26 cellular contexts compared by ENCODE assay signal in genomic region chr12:101277443-101277842, GRCh38. TPM values are rescaled to one million over a fixed set of nuclear protein-coding genes. Genes with fewer than 3 reads are reported as not detected.
DNase-seq lines count a peak whose midpoint lies in the region; ATAC-seq, FAIRE-seq and TF ChIP-seq lines count a peak whose summit lies in the region.
"Had no signal": no experiment of that assay in that cellular context is flagged by ENCODE, and none has a peak within 500 bp of the region (broad histone marks: within the 10 kb centered on the region; RNA-seq: fewer than 3 reads in every experiment).

No MANE protein-coding gene starts in this region.

- H3K79me2 ChIP-seq in HepG2 (ENCODE audit: insufficient read depth, low read length) (peaks cover 18% of the 10 kb centered on the region), H1 (ENCODE audit: control insufficient read depth in 1 of 2, insufficient read depth in 2 of 2, low read length in 2 of 2) (peaks cover 4 to 24% of the 10 kb centered on the region in 2 experiments; a peak in 2 of 4 replicates)

- no peak overlapping the region for H2BK5ac ChIP-seq in H1 (ENCODE audit: low read depth, low read length)

- TF ChIP-seq POLR2A in HepG2 (IDR thresholded peaks at IDR 0.05; ENCODE audit: insufficient read depth in 1 of 2, low read depth in 2 of 2, low read length in 2 of 2) (no peak), right lobe of liver (IDR thresholded peaks at IDR 0.05) (no peak), H1 (IDR thresholded peaks at IDR 0.05; ENCODE audit: control extremely low read depth in 1 of 2, low read depth in 2 of 2, low read length in 2 of 2) (no peak)

- FAIRE-seq in HepG2 (lab: Jason Lieb, UNC) (no peak), H1 (lab: Jason Lieb, UNC) (no peak)
- FAIRE-seq: astrocyte, GM12892, TTC549 had no signal

- TF ChIP-seq CTCF in HepG2 (CRISPR knock-in tag; IDR thresholded peaks at IDR 0.05) (no peak), right lobe of liver (IDR thresholded peaks at IDR 0.05) (no peak), H1 (IDR thresholded peaks at IDR 0.05; ENCODE audit: control extremely low read depth in 1 of 3, insufficient read depth in 1 of 3, low read depth in 1 of 3, low read length in 3 of 3) (no peak)

- H3K27me3 ChIP-seq in HepG2 (ENCODE audit: control insufficient read depth in 1 of 2, insufficient read depth in 2 of 2, low read length in 2 of 2) (no peaks in the 10 kb centered on the region; a peak in 1 of 5 replicates), right lobe of liver (no peaks in the 10 kb centered on the region), H1 (replicated peaks in 1 of 4; ENCODE audit: control insufficient read depth in 3 of 4, extremely low read depth in 1 of 4, insufficient read depth in 3 of 4, low read length in 3 of 4) (no peaks in the 10 kb centered on the region)

- TF ChIP-seq RAD21 in HepG2 (CRISPR knock-in tag; IDR thresholded peaks at IDR 0.05): no peak
- TF ChIP-seq RAD21 in H1 (IDR thresholded peaks at IDR 0.05 in 1 of 2, conservative IDR thresholded peaks at IDR 0.05 in 1 of 2; ENCODE audit: low read depth in 2 of 2, low read length in 2 of 2): no peak

- no peaks in the 10 kb centered on the region; the same call in 1 of the 2 replicates for H3K23me2 ChIP-seq in H1 (ENCODE audit: low read depth, low read length)

- H3K36me3 Mint-ChIP-seq in T-helper 2 cell treated with Interferon-gamma antibody and Interleukin-4, amounts not matched to agents 5 μg/mL and 100 μg/mL, for 36 hours (ENCODE audit: low read depth): no peaks in the 10 kb centered on the region

- H4K20me1 ChIP-seq in HepG2 (ENCODE audit: insufficient read depth, low read length) (no peaks in the 10 kb centered on the region), H1 (replicated peaks in 1 of 2; ENCODE audit: control insufficient read depth in 1 of 2, insufficient read depth in 2 of 2, low read length in 2 of 2) (no peaks in the 10 kb centered on the region)

- H3K27ac ChIP-seq in HepG2 (ENCODE audit: extremely low read length, insufficient read depth, low read length): no peak overlapping the region
- H3K27ac ChIP-seq in right lobe of liver: no peak overlapping the region
- H3K27ac ChIP-seq in H1 (ENCODE audit: low read depth, low read length): no peak overlapping the region
- H3K27ac ChIP-seq: heart right ventricle had no signal

- H3K36me3 ChIP-seq in HepG2 (replicated peaks in 1 of 2; ENCODE audit: control insufficient read depth in 1 of 2, insufficient read depth in 2 of 2, low read length in 2 of 2) (peaks cover 1 to 7% of the 10 kb centered on the region in 2 experiments; a peak in 3 of 5 replicates), right lobe of liver (no peaks in the 10 kb centered on the region), H1 (ENCODE audit: control insufficient read depth in 2 of 4, insufficient read depth in 4 of 4, low read length in 3 of 4) (peaks cover 0 to 8% (median 4%) of the 10 kb centered on the region in 4 experiments; a peak in 5 of 8 replicates)

- H2AK5ac ChIP-seq in H1 (ENCODE audit: low read depth, low read length): no peak overlapping the region

- DNase-seq in HepG2 (ENCODE audit: low spot score) (no peak), right lobe of liver (no peak), NCI-H2196 (lab: John Stamatoyannopoulos, UW; ENCODE audit: unreplicated experiment) (peak; percentile 74), H1 (ENCODE audit: low read depth in 1 of 2, low spot score in 2 of 2) (no peak)
- no peak for DNase-seq in T-helper 2 cell treated with Interferon-gamma antibody and Interleukin-4, amounts not matched to agents 5 μg/mL and 100 μg/mL, for 36 hours (ENCODE audit: low spot score)
- DNase-seq in stimulated activated CD4-positive, alpha-beta T cell treated with anti-CD3 and anti-CD28 coated beads, Interleukin-1b, Interleukin-23, amount 100 ng/mL, for 48 hours: no peak
- DNase-seq: activated CD4-positive, alpha-beta memory T cell treated with anti-CD3 and anti-CD28 coated beads, Interleukin-2, amount 10 ng/mL, durations not matched to agents 7 days and 5 days; C1 segment of cervical spinal cord; central memory CD4-positive, alpha-beta T cell; heart right ventricle; left cardiac atrium; mesenchymal stem cell; NCI-H1417 treated with DMSO at 0.1 percent for 48 hours; NCI-H82; PC-3; Right ventricle myocardium superior; stimulated activated CD4-positive, alpha-beta T cell treated with anti-CD3 and anti-CD28 coated beads, Interleukin-2, amount 100 ng/mL, for 48 hours; substantia nigra had no signal

- in situ Hi-C loops in HepG2 (cut with HindIII; ENCODE audit: extremely low pct_ligation_motif_present, low pct_unique_long_range_greater_than_20kb): no loop called here

- H3K4me3 ChIP-seq in HepG2 (replicated peaks in 1 of 3; ENCODE audit: insufficient read depth in 1 of 3, low read depth in 2 of 3, low read length in 3 of 3) (no peak overlapping the region), right lobe of liver (no peak overlapping the region), H1 (ENCODE audit: extremely low read depth in 1 of 4, insufficient read depth in 2 of 4, low read depth in 3 of 4, low read length in 4 of 4) (no peak overlapping the region)
- H3K4me3 ChIP-seq: heart right ventricle, smooth muscle cell had no signal

- no peak overlapping the region for H4K91ac ChIP-seq in H1 (replicated peaks; ENCODE audit: insufficient read length, low read length)

- no peak overlapping the region for H2BK15ac ChIP-seq in H1 (ENCODE audit: low read length)

- no peak overlapping the region for H2BK20ac ChIP-seq in H1 (ENCODE audit: low read length)

- TF ChIP-seq EP300 in HepG2 (IDR thresholded peaks at IDR 0.05; ENCODE audit: low read depth in 2 of 2, low read length in 2 of 2) (no peak), HepG2 (CRISPR knock-in tag; IDR thresholded peaks at IDR 0.05; ENCODE audit: borderline replicate concordance) (no peak), H1 (IDR thresholded peaks at IDR 0.05; ENCODE audit: borderline replicate concordance in 1 of 2, low read depth in 2 of 2, low read length in 2 of 2) (no peak)

- H4K5ac ChIP-seq in H1 (ENCODE audit: insufficient read length, low read depth, low read length): no peak overlapping the region

- no peak overlapping the region for H3K4ac ChIP-seq in H1 (replicated peaks; ENCODE audit: insufficient read length, low read depth, low read length)

- 42% methylated on average over 3 of the region's 3 CpGs for WGBS in HepG2 (ENCODE audit: low lambda C conversion rate)
- 60% methylated on average over 3 of the region's 3 CpGs for WGBS in right lobe of liver (ENCODE audit: insufficient coverage, low coverage, low lambda C conversion rate, missing lambda C conversion rate)
- 89% methylated on average over 3 of the region's 3 CpGs; no CpG with 5 or more reads in 1 of the 2 experiments for WGBS in H1 (ENCODE audit: extremely low coverage in 1 of 2, insufficient coverage in 1 of 2, insufficient read length in 1 of 2, insufficient replicate concordance in 2 of 2, low coverage in 1 of 2, low lambda C conversion rate in 2 of 2, missing lambda C conversion rate in 1 of 2), 2 experiments

- H2BK12ac ChIP-seq in H1 (ENCODE audit: low read depth, low read length): no peak overlapping the region

- H3K9ac ChIP-seq in HepG2 (ENCODE audit: insufficient read depth, low read depth, low read length) (no peak overlapping the region), H1 (replicated peaks in 1 of 4; ENCODE audit: extremely low read depth in 1 of 4, low read depth in 3 of 4, low read length in 3 of 4) (no peak overlapping the region)

- H3K4me2 ChIP-seq in HepG2 (ENCODE audit: low read depth, low read length) (no peak overlapping the region), H1 (ENCODE audit: insufficient read depth in 1 of 2, low read depth in 2 of 2, low read length in 2 of 2) (no peak overlapping the region)
- H3K4me2 ChIP-seq: smooth muscle cell had no signal

- H3K4me1 ChIP-seq in HepG2 (ENCODE audit: insufficient read depth, low read length) (peaks cover 5% of the 10 kb centered on the region; the same call in 1 of the 2 replicates), right lobe of liver (peaks cover 0 to 11% (median 3%) of the 10 kb centered on the region in 4 donors), H1 (replicated peaks in 1 of 4; ENCODE audit: control insufficient read depth in 3 of 4, insufficient read depth in 4 of 4, low read length in 3 of 4) (no peaks in the 10 kb centered on the region)

- H3K9me3 Mint-ChIP-seq in T-helper 2 cell treated with Interferon-gamma antibody and Interleukin-4, amounts not matched to agents 5 μg/mL and 100 μg/mL, for 36 hours: no peaks in the 10 kb centered on the region
- H3K9me3 Mint-ChIP-seq: activated CD4-positive, alpha-beta memory T cell treated with anti-CD3 and anti-CD28 coated beads, Interleukin-2, amount 10 ng/mL, durations not matched to agents 7 days and 5 days; stimulated activated effector memory CD8-positive, alpha-beta T cell treated with anti-CD3 and anti-CD28 coated beads, Interleukin-12 subunit alpha, Interleukin-12 subunit beta, amount 100 ng/mL, for 72 hours had no signal

- POLR2A ChIA-PET in HepG2 (lab: Yijun Ruan, JAX): no interaction called here
- POLR2A ChIA-PET in H1 (lab: Charles Lee; ENCODE audit: partially characterized antibody): no interaction called here

- ATAC-seq in HepG2 (no peak), right lobe of liver (no peak), GM19395 (IDR thresholded peaks at IDR 0.05; ENCODE audit: unreplicated experiment) (no peak)
- ATAC-seq: activated CD4-positive, CD25-positive, alpha-beta regulatory T cell treated with anti-CD3 and anti-CD28 coated beads, Interleukin-2, amount 50 U/mL, for 24 hours; heart right ventricle; left cardiac atrium; PC-3; stimulated activated effector memory CD8-positive, alpha-beta T cell treated with anti-CD3 and anti-CD28 coated beads, Interleukin-12 subunit alpha, Interleukin-12 subunit beta, amount 100 ng/mL, for 72 hours had no signal

- H2AFZ ChIP-seq in HepG2 (ENCODE audit: low read length) (no peak overlapping the region), H1 (ENCODE audit: low read length) (no peak overlapping the region)

- H3K27ac Mint-ChIP-seq in T-helper 2 cell treated with Interferon-gamma antibody and Interleukin-4, amounts not matched to agents 5 μg/mL and 100 μg/mL, for 36 hours: no peak overlapping the region
- H3K27ac Mint-ChIP-seq: activated CD4-positive, alpha-beta memory T cell treated with anti-CD3 and anti-CD28 coated beads, Interleukin-2, amount 10 ng/mL, durations not matched to agents 7 days and 5 days; activated naive CD8-positive, alpha-beta T cell; stimulated activated effector memory CD8-positive, alpha-beta T cell treated with anti-CD3 and anti-CD28 coated beads, Interleukin-12 subunit alpha, Interleukin-12 subunit beta, amount 100 ng/mL, for 72 hours had no signal

- no peak overlapping the region for H3K23ac ChIP-seq in H1 (ENCODE audit: insufficient read length)

- H3K79me1 ChIP-seq in H1 (ENCODE audit: low read depth, low read length): no peaks in the 10 kb centered on the region

- H2BK120ac ChIP-seq in H1 (replicated peaks; ENCODE audit: low read depth, low read length): no peak overlapping the region

- H3K9me3 ChIP-seq in HepG2 (ENCODE audit: low read length) (no peaks in the 10 kb centered on the region), right lobe of liver (no peaks in the 10 kb centered on the region), H1 (ENCODE audit: insufficient read depth in 2 of 2, low read depth in 1 of 2, low read length in 1 of 2) (no peaks in the 10 kb centered on the region)
- H3K9me3 ChIP-seq: heart right ventricle had no signal

- H3K27me3 Mint-ChIP-seq in T-helper 2 cell treated with Interferon-gamma antibody and Interleukin-4, amounts not matched to agents 5 μg/mL and 100 μg/mL, for 36 hours (ENCODE audit: low read depth): peaks cover 30% of the 10 kb centered on the region

- H3K18ac ChIP-seq in H1 (ENCODE audit: extremely low read depth, low read length): no peak overlapping the region

- CTCF ChIA-PET in HepG2 (lab: Yijun Ruan, JAX; ENCODE audit: low intra/inter-chr PET ratio, low total read pairs) (no interaction called here), H1 (lab: Charles Lee; ENCODE audit: partially characterized antibody) (interaction anchor here (1.2 to 2.6 kb wide), 3 partner anchors 17 to 534 kb away, joined by 3 to 10 read pairs (median 5); no protein-coding TSS in a partner anchor)

- no peak overlapping the region for H3K14ac ChIP-seq in H1 (ENCODE audit: insufficient read length)

- intact Hi-C loops in HepG2 (cut with micrococcal nuclease; ENCODE audit: unreplicated experiment): no loop called here
- intact Hi-C loops in right lobe of liver (cut with DNase I): no loop called here

- no TSS peak for BruUV-seq in HepG2 (replicated peaks; lab: Mats Ljungman, UMichigan)

- no peak overlapping the region for H3K4me3 Mint-ChIP-seq in T-helper 2 cell treated with Interferon-gamma antibody and Interleukin-4, amounts not matched to agents 5 μg/mL and 100 μg/mL, for 36 hours
- H3K4me3 Mint-ChIP-seq: activated CD4-positive, alpha-beta memory T cell treated with anti-CD3 and anti-CD28 coated beads, Interleukin-2, amount 10 ng/mL, durations not matched to agents 7 days and 5 days; activated naive CD8-positive, alpha-beta T cell; stimulated activated effector memory CD8-positive, alpha-beta T cell treated with anti-CD3 and anti-CD28 coated beads, Interleukin-12 subunit alpha, Interleukin-12 subunit beta, amount 100 ng/mL, for 72 hours had no signal

- no peak overlapping the region for H4K8ac ChIP-seq in H1 (ENCODE audit: extremely low read depth, insufficient read depth, low read length)

- H3K4me1 Mint-ChIP-seq in T-helper 2 cell treated with Interferon-gamma antibody and Interleukin-4, amounts not matched to agents 5 μg/mL and 100 μg/mL, for 36 hours (ENCODE audit: low read depth): peaks cover 12% of the 10 kb centered on the region

- no peak overlapping the region for H3K56ac ChIP-seq in H1 (replicated peaks; ENCODE audit: insufficient read length, low read depth, low read length)

RNA-seq across cellular contexts. Expression of gene UTP20, which starts 2.5 kb away (rescaled TPM):
- 38.5 and 60.0 TPM in 2 replicates for total RNA-seq in HepG2 (2016; rRNA removed; fragmentation: Illumina TruSeq; extraction: Trizol)
- 4.5 and 4.8 TPM in 2 replicates for total RNA-seq in HepG2 (2016; cell fraction: cytosol; rRNA removed; fragmentation: Illumina TruSeq; extraction: Trizol; ENCODE audit: low read depth)
- 37.3 and 57.0 TPM in 2 replicates for total RNA-seq in HepG2 (2016; cell fraction: insoluble cytoplasmic fraction; rRNA removed; fragmentation: Illumina TruSeq; extraction: Trizol)
- total RNA-seq in HepG2 (2016; cell fraction: membrane; rRNA removed; fragmentation: Illumina TruSeq; extraction: Trizol): 8.9 and 9.2 TPM in 2 replicates
- 39.7 and 43.6 TPM in 2 replicates for total RNA-seq in HepG2 (2016; cell fraction: nucleus; rRNA removed; fragmentation: Illumina TruSeq; extraction: Trizol)
- polyA plus RNA-seq in HepG2 (2011; rRNA removed): 7.2 and 9.0 TPM in 2 replicates
- polyA plus RNA-seq in HepG2 (2011; cell fraction: cytosol; rRNA removed): 3.8 and 5.4 TPM in 2 replicates
- polyA plus RNA-seq in HepG2 (2011; cell fraction: nucleus; rRNA removed): 4.5 and 5.9 TPM in 2 replicates
- polyA plus RNA-seq in HepG2 (2012): 7.2 and 7.9 TPM in 2 replicates
- 0.40 TPM in 2 replicates for polyA plus RNA-seq in HepG2 (2016; cell fraction: cytosol; fragmentation: Illumina TruSeq; extraction: Trizol; ENCODE audit: low read depth)
- polyA plus RNA-seq in HepG2 (2016; cell fraction: insoluble cytoplasmic fraction; fragmentation: Illumina TruSeq; extraction: Trizol; ENCODE audit: low read depth): 17.1 and 17.7 TPM in 2 replicates
- polyA plus RNA-seq in HepG2 (2016; cell fraction: membrane; fragmentation: Illumina TruSeq; extraction: Trizol; ENCODE audit: low read depth): 0.76 and 1.1 TPM in 2 replicates
- 18.5 and 20.8 TPM in 2 replicates for polyA plus RNA-seq in HepG2 (2016; cell fraction: nucleus; fragmentation: Illumina TruSeq; extraction: Trizol; ENCODE audit: insufficient read depth, low read depth)
- polyA minus RNA-seq in HepG2 (2011; rRNA and poly(A)+ RNA removed; ENCODE audit: low replicate concordance): 20.4 and 30.4 TPM in 2 replicates
- 15.2 and 16.1 TPM in 2 replicates for polyA minus RNA-seq in HepG2 (2011; cell fraction: cytosol; rRNA and poly(A)+ RNA removed)
- polyA minus RNA-seq in HepG2 (2011; cell fraction: nucleus; rRNA and poly(A)+ RNA removed): 33.6 and 39.7 TPM in 2 replicates
- 1 to 10 TPM; 4.6 to 8.5 (median 6.5) TPM for total RNA-seq in right lobe of liver
- total RNA-seq in H1 (2021; fragmentation: NEBNext Ultra II Directional; extraction: Animal tissue kit (Norgen Biotek cat#: 25700)): 43.7 and 48.4 TPM in 2 replicates
- 6.6 and 8.5 TPM in 2 replicates for polyA plus RNA-seq in H1 (2011; rRNA removed)
- polyA plus RNA-seq in H1 (2011; cell fraction: cytosol; rRNA removed): 12.6 TPM
- 11.1 TPM for polyA plus RNA-seq in H1 (2011; cell fraction: nucleus; rRNA removed)
- polyA plus RNA-seq in H1 (2012, experiment 1 of 2): 13.0 to 26.3 TPM (median 18.2 TPM) in 4 replicates
- 1.3 TPM for polyA plus RNA-seq in H1 (2012, experiment 2 of 2)
- 15.3 TPM for polyA plus RNA-seq in H1 (2013, experiment 1 of 2)
- polyA plus RNA-seq in H1 (2013, experiment 2 of 2): 13.5 TPM
- 31.4 and 45.7 TPM in 2 replicates for polyA minus RNA-seq in H1 (2011; rRNA and poly(A)+ RNA removed)
- 26.2 TPM for polyA minus RNA-seq in H1 (2011; cell fraction: cytosol; rRNA and poly(A)+ RNA removed)
- 46.6 TPM for polyA minus RNA-seq in H1 (2011; cell fraction: nucleus; rRNA and poly(A)+ RNA removed)

Comparison
In these comparisons a context has a peak if more than half of its experiments do, and no peak if none do; other contexts are left out.
1. Of the 41 proteins assayed by ChIP-seq in both HepG2 and H1: peak only in HepG2: none; only in H1: none; in both: CEBPB; in neither: 40.